13 cellular contexts compared by ENCODE assay signal in the genomic region with DNA sequence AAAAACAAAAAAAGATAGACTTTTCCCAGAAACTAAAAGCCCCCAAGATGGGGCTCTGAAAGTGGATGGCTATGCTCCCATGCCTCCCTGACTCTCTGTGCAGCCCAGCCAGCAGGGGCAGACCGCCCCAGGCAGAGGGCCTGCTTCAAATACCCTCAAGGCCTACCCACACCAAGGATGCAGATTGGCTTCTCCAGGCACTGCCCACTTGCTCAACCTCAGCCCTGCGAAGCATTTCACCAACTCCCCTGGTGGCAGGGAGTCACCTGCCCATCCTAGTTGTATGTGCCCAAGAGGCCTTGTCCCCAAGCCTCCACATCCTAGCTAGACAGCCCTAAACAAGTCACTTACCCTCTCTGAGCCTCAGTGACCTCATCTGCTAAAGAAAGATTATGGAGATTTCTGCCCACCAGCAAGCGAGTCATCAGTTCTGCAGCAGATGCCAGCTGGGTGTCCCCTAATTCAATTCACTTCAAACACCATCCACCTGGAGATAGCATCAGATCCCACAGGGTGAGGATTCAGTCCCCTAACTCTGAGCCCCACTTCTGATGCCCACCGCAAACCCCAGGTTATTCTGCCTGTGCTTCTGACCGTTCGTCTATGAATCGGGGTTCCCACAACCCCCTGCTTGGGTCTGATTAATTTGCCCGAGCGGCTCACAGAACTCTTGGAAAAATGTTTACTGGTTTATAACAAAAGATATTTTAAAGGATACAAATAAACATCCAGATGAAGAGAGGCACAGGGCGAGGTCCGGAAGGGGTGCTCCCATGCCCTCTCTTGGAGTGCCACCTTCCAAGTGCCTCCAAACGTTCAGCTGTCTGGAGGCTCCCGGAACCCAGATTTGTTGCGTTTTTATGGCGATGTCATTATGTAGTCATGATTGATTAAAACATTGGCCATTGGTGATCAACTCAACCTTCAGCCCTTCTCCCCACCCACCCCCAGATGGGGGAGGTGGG. TPM values are rescaled to one million over a fixed set of nuclear protein-coding genes. Genes with fewer than 3 reads are reported as not detected.
A peak's percentile ranks its signal among the peaks of the same experiment; 100 is the strongest.
DNase-seq lines count a peak whose midpoint lies in the region; ATAC-seq and TF ChIP-seq lines count a peak whose summit lies in the region.
"Had no signal": no experiment of that assay in that cellular context is flagged by ENCODE, and none has a peak within 500 bp of the region (broad histone marks: within the 10 kb centered on the region; RNA-seq: fewer than 3 reads in every experiment).

No MANE protein-coding gene starts in this region.

- no peaks in the 10 kb centered on the region for H3K36me3 Mint-ChIP-seq in activated naive CD4-positive, alpha-beta T cell treated with anti-CD3 and anti-CD28 coated beads, Interleukin-2, amount 50 U/mL, for 72 hours

- H3K9me3 ChIP-seq in mucosa of descending colon: no peaks in the 10 kb centered on the region
- H3K9me3 ChIP-seq: heart left ventricle had no signal

- DNase-seq in stimulated activated naive CD4-positive, alpha-beta T cell treated with Interleukin-2 at 50 U/mL for 16 hours (lab: John Stamatoyannopoulos, UW): peak; percentile 11
- no peak for DNase-seq in stimulated activated naive CD4-positive, alpha-beta T cell (lab: John Stamatoyannopoulos, UW)
- peak in 1 of 2 donors; percentile 46 for DNase-seq in activated naive CD4-positive, alpha-beta T cell treated with anti-CD3 and anti-CD28 coated beads, Interleukin-2, amount 50 U/mL, for 72 hours (ENCODE audit: low spot score in 2 of 2)
- DNase-seq in mucosa of descending colon: peak; percentile 7 to 42 (median 33)
- DNase-seq in KG1 (lab: John Stamatoyannopoulos, UW): no peak
- no peak for DNase-seq in central memory CD4-positive, alpha-beta T cell
- DNase-seq: cerebellar nuclear complex; midbrain; NCI-H1930; stimulated activated CD4-positive, alpha-beta T cell treated with anti-CD3 and anti-CD28 coated beads, Interleukin-12 subunit alpha, Interleukin-12 subunit beta, amount 100 ng/mL, for 4 hours had no signal

- intact Hi-C loops in mucosa of descending colon (cut with DNase I, micrococcal nuclease): no loop called here

- H3K9me3 Mint-ChIP-seq in activated naive CD4-positive, alpha-beta T cell treated with anti-CD3 and anti-CD28 coated beads, Interleukin-2, amount 50 U/mL, for 72 hours: no peaks in the 10 kb centered on the region

- H3K4me1 ChIP-seq in mucosa of descending colon (ENCODE audit: low read depth): peaks cover 40% of the 10 kb centered on the region

- no peaks in the 10 kb centered on the region for H3K36me3 ChIP-seq in mucosa of descending colon (ENCODE audit: low read depth)
- H3K36me3 ChIP-seq: heart left ventricle had no signal

- ATAC-seq in activated naive CD4-positive, alpha-beta T cell treated with anti-CD3 and anti-CD28 coated beads, Interleukin-2, amount 50 U/mL, for 72 hours: peak; percentile 31 to 63
- ATAC-seq in mucosa of descending colon (no peak), HG02852 (IDR thresholded peaks at IDR 0.05; ENCODE audit: unreplicated experiment) (no peak), HG03439 (IDR thresholded peaks at IDR 0.05; ENCODE audit: unreplicated experiment) (no peak)
- ATAC-seq: heart left ventricle had no signal

- no peak for TF ChIP-seq CTCF in mucosa of descending colon (IDR thresholded peaks at IDR 0.05)

- H3K4me3 ChIP-seq in mucosa of descending colon: no peak overlapping the region
- H3K4me3 ChIP-seq: heart left ventricle had no signal

- peak overlapping the region; percentile 56 to 88 for H3K27ac Mint-ChIP-seq in activated naive CD4-positive, alpha-beta T cell treated with anti-CD3 and anti-CD28 coated beads, Interleukin-2, amount 50 U/mL, for 72 hours

RNA-seq across cellular contexts. Expression of a gene that starts 18.6 kb away (rescaled TPM):
- total RNA-seq in activated naive CD4-positive, alpha-beta T cell treated with anti-CD3 and anti-CD28 coated beads, Interleukin-2, amount 50 U/mL, for 72 hours: 10 to 100 TPM; 16.1 to 42.7 TPM
- 100 to 1,000 TPM in 1 of 3 donors, 10 to 100 TPM in 2; 61.4 to 103 (median 89.1) TPM for total RNA-seq in mucosa of descending colon

Comparison
In these comparisons a context has a peak if more than half of its experiments do, and no peak if none do; other contexts are left out.
1. DNase-seq: peak in stimulated activated naive CD4-positive, alpha-beta T cell treated with Interleukin-2 at 50 U/mL for 16 hours (single experiment) and mucosa of descending colon (3 of 3); none in stimulated activated naive CD4-positive, alpha-beta T cell (0 of 6), KG1 (single experiment) and central memory CD4-positive, alpha-beta T cell (single experiment).
2. ATAC-seq: peak in activated naive CD4-positive, alpha-beta T cell treated with anti-CD3 and anti-CD28 coated beads, Interleukin-2, amount 50 U/mL, for 72 hours (2 of 2); none in mucosa of descending colon (single experiment), HG02852 (single experiment) and HG03439 (single experiment).